Comparison of ENCODE assay signal across 18 cellular contexts in the genomic region with DNA sequence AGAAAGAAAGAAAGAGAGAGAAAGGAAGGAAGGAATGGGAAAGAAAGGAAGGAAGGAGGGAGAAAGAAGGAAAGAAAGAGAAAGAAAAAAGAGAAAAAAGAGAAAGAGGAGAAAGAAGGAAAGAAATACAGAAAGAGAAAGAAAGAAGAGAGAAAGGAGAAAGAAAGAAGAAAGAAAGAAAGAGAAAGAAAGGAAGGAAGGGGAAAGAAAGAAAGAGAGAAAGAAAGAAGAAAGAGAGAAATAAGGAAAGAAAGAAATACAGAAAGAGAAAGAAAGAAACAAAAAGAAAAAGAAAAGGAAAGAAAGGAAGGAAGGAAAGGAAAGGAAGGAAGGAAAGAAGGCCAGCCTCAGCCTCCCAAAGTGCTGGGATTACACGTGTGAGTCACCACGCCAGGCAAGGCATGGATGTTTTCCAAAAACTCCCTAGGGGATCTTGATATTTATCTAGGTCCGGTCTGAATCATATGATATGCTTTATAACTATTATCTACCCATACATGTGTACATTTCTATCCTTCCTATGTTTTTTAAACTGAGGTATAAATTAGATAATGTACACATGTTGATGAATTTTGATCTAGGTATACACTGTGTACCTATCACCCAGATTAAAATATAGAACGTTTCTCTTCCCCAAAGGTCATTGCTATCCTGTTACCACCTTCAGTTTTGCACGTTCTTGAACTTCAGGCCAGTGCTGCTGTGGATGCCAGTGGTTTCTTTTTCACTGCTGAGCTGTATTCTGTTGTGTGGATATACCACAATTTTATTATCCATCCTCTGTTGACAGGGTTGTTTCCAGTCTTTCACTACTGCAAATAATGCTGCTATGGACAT.
DNase-seq lines count a peak whose midpoint lies in the region; ATAC-seq and TF ChIP-seq lines count a peak whose summit lies in the region.
"Had no signal": no experiment of that assay in that cellular context is flagged by ENCODE, and none has a peak within 500 bp of the region (broad histone marks: within the 10 kb centered on the region; RNA-seq: fewer than 3 reads in every experiment).

No MANE protein-coding gene starts in this region.

- TF ChIP-seq CTCF in HCT116 (IDR thresholded peaks at IDR 0.05 in 2 of 3, conservative IDR thresholded peaks at IDR 0.05 in 1 of 3; ENCODE audit: borderline replicate concordance in 1 of 3, insufficient read depth in 1 of 3, low read depth in 2 of 3, low read length in 2 of 3) (no peak), SK-N-SH (IDR thresholded peaks at IDR 0.05) (no peak), fibroblast of the aortic adventitia (IDR thresholded peaks at IDR 0.05; ENCODE audit: insufficient read depth, low read length) (no peak)

- peaks cover 20% of the 10 kb centered on the region for H3K9me3 Mint-ChIP-seq in activated T-helper 17 cell treated with anti-CD3 and anti-CD28 coated beads, Interleukin-2, amount 50 U/mL, for 72 hours

- H3K27me3 ChIP-seq in HCT116 (ENCODE audit: insufficient read depth, low read length), result peaks cover 10% of the 10 kb centered on the region; the same call in 1 of the 2 replicates
- no peaks in the 10 kb centered on the region for H3K27me3 ChIP-seq in SK-N-SH (ENCODE audit: insufficient read depth)

- TF ChIP-seq EP300 in SK-N-SH (IDR thresholded peaks at IDR 0.05; ENCODE audit: borderline replicate concordance in 1 of 2, low read depth in 1 of 2, low read length in 1 of 2), result no peak

- H3K9ac ChIP-seq in HCT116 (ENCODE audit: low read length) (no peak overlapping the region), SK-N-SH (no peak overlapping the region)

- H3K4me2 ChIP-seq in HCT116 (ENCODE audit: low read length), result peak overlapping the region; percentile 34
- no peak overlapping the region for H3K4me2 ChIP-seq in SK-N-SH
- H3K4me2 ChIP-seq: smooth muscle cell had no signal

- DNase-seq in AG08395 (ENCODE audit: low spot score), result peak; percentile 19
- DNase-seq in HCT116 (ENCODE audit: low read depth, low spot score), result no peak
- DNase-seq in SK-N-SH, result no peak
- DNase-seq in fibroblast of the aortic adventitia (ENCODE audit: low read depth), result peak; percentile 67
- DNase-seq in effector CD4-positive, alpha-beta T cell, result no peak
- no peak for DNase-seq in dedifferentiated amniotic fluid mesenchymal stem cell (ENCODE audit: extremely low spot score)
- DNase-seq: activated CD4-positive, alpha-beta T cell treated with anti-CD3 and anti-CD28 coated beads for 1 hour; activated CD8-positive, alpha-beta memory T cell treated with anti-CD3 and anti-CD28 coated beads, Interleukin-2, amount 50 U/mL, for 48 hours; DND-41; gastrocnemius medialis; MV-4-11; naive B cell; NCI-H2171 had no signal

- intact Hi-C loops in HCT116 (cut with micrococcal nuclease), result no loop called here

- no peaks in the 10 kb centered on the region for H3K4me1 Mint-ChIP-seq in activated T-helper 17 cell treated with anti-CD3 and anti-CD28 coated beads, Interleukin-2, amount 50 U/mL, for 72 hours
- H3K4me1 Mint-ChIP-seq: activated naive CD4-positive, alpha-beta T cell treated with anti-CD3 and anti-CD28 coated beads, Interleukin-2, amount 50 U/mL, for 24 hours; naive B cell had no signal

- H3K27me3 Mint-ChIP-seq in activated T-helper 17 cell treated with anti-CD3 and anti-CD28 coated beads, Interleukin-2, amount 50 U/mL, for 72 hours, result peaks cover 12% of the 10 kb centered on the region

- H3K4me1 ChIP-seq in HCT116 (ENCODE audit: control insufficient read depth in 1 of 2, insufficient read depth in 2 of 2, low read length in 2 of 2) (peaks cover 8 to 21% of the 10 kb centered on the region in 2 experiments), SK-N-SH (ENCODE audit: control insufficient read depth in 1 of 2, insufficient read depth in 2 of 2, low read depth in 1 of 2, low read length in 1 of 2) (no peaks in the 10 kb centered on the region)
- H3K4me1 ChIP-seq: gastrocnemius medialis had no signal

- H3K9me2 ChIP-seq in HCT116 (ENCODE audit: insufficient read depth) (no peaks in the 10 kb centered on the region), SK-N-SH (no peaks in the 10 kb centered on the region)

- CTCF ChIA-PET in HCT116 (lab: Charles Lee), result no interaction called here
- CTCF ChIA-PET in SK-N-SH (lab: Yijun Ruan, JAX), result no interaction called here

- no peak overlapping the region for H3K27ac Mint-ChIP-seq in activated T-helper 17 cell treated with anti-CD3 and anti-CD28 coated beads, Interleukin-2, amount 50 U/mL, for 72 hours
- H3K27ac Mint-ChIP-seq: activated naive CD4-positive, alpha-beta T cell treated with anti-CD3 and anti-CD28 coated beads, Interleukin-2, amount 50 U/mL, for 24 hours had no signal

- H4K20me1 ChIP-seq in HCT116 (ENCODE audit: insufficient read depth), result no peaks in the 10 kb centered on the region
- H4K20me1 ChIP-seq in SK-N-SH (ENCODE audit: insufficient read depth), result 0 out of 2 replicates have a peak, but pooled peaks cover 4% of the 10 kb centered on the region

- no peak for TF ChIP-seq RAD21 in HCT116 (IDR thresholded peaks at IDR 0.05; ENCODE audit: low read depth)
- TF ChIP-seq RAD21 in SK-N-SH (IDR thresholded peaks at IDR 0.05; ENCODE audit: low read length), result no peak

- peak; percentile 55; the same call in 1 of the 2 replicates for ATAC-seq in HCT116
- ATAC-seq in activated T-helper 17 cell treated with anti-CD3 and anti-CD28 coated beads, Interleukin-2, amount 50 U/mL, for 72 hours (replicated peaks), result no peak
- no peak for ATAC-seq in HG02610 (IDR thresholded peaks at IDR 0.05; ENCODE audit: unreplicated experiment)
- ATAC-seq: gastrocnemius medialis, Right ventricle myocardium inferior had no signal

- H3F3A ChIP-seq in SK-N-SH (replicated peaks; ENCODE audit: insufficient read depth), result peaks cover 12% of the 10 kb centered on the region

- H3K79me2 ChIP-seq in HCT116 (ENCODE audit: insufficient read depth, low read length) (no peaks in the 10 kb centered on the region), SK-N-SH (ENCODE audit: insufficient read depth) (no peaks in the 10 kb centered on the region)

- no peaks in the 10 kb centered on the region for H3K36me3 Mint-ChIP-seq in activated T-helper 17 cell treated with anti-CD3 and anti-CD28 coated beads, Interleukin-2, amount 50 U/mL, for 72 hours (ENCODE audit: low read depth)

- 18% methylated on average over 5 of the region's 5 CpGs for WGBS in SK-N-SH (ENCODE audit: low lambda C conversion rate)

- no peak overlapping the region for H3K4me3 Mint-ChIP-seq in activated T-helper 17 cell treated with anti-CD3 and anti-CD28 coated beads, Interleukin-2, amount 50 U/mL, for 72 hours
- H3K4me3 Mint-ChIP-seq: activated naive CD4-positive, alpha-beta T cell treated with anti-CD3 and anti-CD28 coated beads, Interleukin-2, amount 50 U/mL, for 24 hours; naive B cell had no signal

- RAD21 ChIA-PET in HCT116 (lab: Charles Lee; ENCODE audit: low non-redundant PET in 1 of 2, low total read pairs in 2 of 2, uncharacterized antibody in 2 of 2, unreplicated experiment in 2 of 2), result no interaction called here

- H3K27ac ChIP-seq in HCT116 (ENCODE audit: low read depth, low read length), result no peak overlapping the region
- no peak overlapping the region for H3K27ac ChIP-seq in SK-N-SH (ENCODE audit: low read depth in 2 of 2, low read length in 1 of 2)
- H3K27ac ChIP-seq: gastrocnemius medialis had no signal

- POLR2A ChIA-PET in HCT116 (lab: Charles Lee) (no interaction called here), SK-N-SH (lab: Yijun Ruan, JAX) (no interaction called here)

- H3K4me3 ChIP-seq in HCT116 (replicated peaks in 1 of 2; ENCODE audit: low read depth in 1 of 2, low read length in 2 of 2), result no peak overlapping the region
- no peak overlapping the region for H3K4me3 ChIP-seq in SK-N-SH (ENCODE audit: low read depth in 2 of 2, low read length in 1 of 2)
- H3K4me3 ChIP-seq in fibroblast of the aortic adventitia (ENCODE audit: low read depth, low read length), result no peak overlapping the region
- H3K4me3 ChIP-seq: gastrocnemius medialis, smooth muscle cell had no signal

- no peak overlapping the region for H2AFZ ChIP-seq in HCT116 (ENCODE audit: low read depth, low read length, poor library complexity, severe bottlenecking)
- H2AFZ ChIP-seq in SK-N-SH (ENCODE audit: low read depth), result no peak overlapping the region

- H3K9me3 ChIP-seq in HCT116 (ENCODE audit: control insufficient read depth in 1 of 2, insufficient read depth in 1 of 2, low read depth in 1 of 2, low read length in 2 of 2) (no peaks in the 10 kb centered on the region), SK-N-SH (no peaks in the 10 kb centered on the region)
- H3K9me3 ChIP-seq: gastrocnemius medialis had no signal

- H3K36me3 ChIP-seq in HCT116 (ENCODE audit: control insufficient read depth in 1 of 2, insufficient read depth in 2 of 2, low read length in 2 of 2), result no peaks in the 10 kb centered on the region
- no peaks in the 10 kb centered on the region for H3K36me3 ChIP-seq in SK-N-SH (replicated peaks in 1 of 2; ENCODE audit: control insufficient read depth in 1 of 2, insufficient read depth in 2 of 2, low read length in 1 of 2)
- H3K36me3 ChIP-seq: gastrocnemius medialis had no signal

- BruUV-seq in HCT116 (replicated peaks; lab: Mats Ljungman, UMichigan), result no TSS peak

- no peak for TF ChIP-seq POLR2A in HCT116 (IDR thresholded peaks at IDR 0.05; ENCODE audit: borderline replicate concordance, extremely low read depth, insufficient read depth, insufficient read length)

TF ChIP-seq in HCT116, 20 proteins besides CTCF, POLR2A, EP300 and RAD21:
- TF ChIP-seq FOSL1 (IDR thresholded peaks at IDR 0.05; ENCODE audit: low read depth) (peak; percentile 46), MAX (IDR thresholded peaks at IDR 0.05) (0 out of 2 replicates have a peak, but pooled peaks have one; percentile 15), JUND (IDR thresholded peaks at IDR 0.05) (0 out of 2 replicates have a peak, but pooled peaks have one; percentile 43), EZH2 (IDR thresholded peaks at IDR 0.05) (no peak)

TF ChIP-seq in SK-N-SH, 30 proteins besides CTCF, POLR2A, EP300 and RAD21 (continues in another document):
- TF ChIP-seq TCF12 (IDR thresholded peaks at IDR 0.05) (no peak), NFIC (IDR thresholded peaks at IDR 0.05; ENCODE audit: borderline replicate concordance) (peak; percentile 57; the same call in 1 of the 2 replicates), TAF1 (IDR thresholded peaks at IDR 0.05; ENCODE audit: borderline replicate concordance, low read depth, low read length) (no peak), RFX5 (IDR thresholded peaks at IDR 0.05; ENCODE audit: low read length) (no peak), MXI1 (IDR thresholded peaks at IDR 0.05; ENCODE audit: low read depth, low read length) (no peak), NRF1 (IDR thresholded peaks at IDR 0.05; ENCODE audit: low read depth, low read length) (no peak), GABPA (IDR thresholded peaks at IDR 0.05; ENCODE audit: low read depth) (no peak)
- TF ChIP-seq, protein P1, sequence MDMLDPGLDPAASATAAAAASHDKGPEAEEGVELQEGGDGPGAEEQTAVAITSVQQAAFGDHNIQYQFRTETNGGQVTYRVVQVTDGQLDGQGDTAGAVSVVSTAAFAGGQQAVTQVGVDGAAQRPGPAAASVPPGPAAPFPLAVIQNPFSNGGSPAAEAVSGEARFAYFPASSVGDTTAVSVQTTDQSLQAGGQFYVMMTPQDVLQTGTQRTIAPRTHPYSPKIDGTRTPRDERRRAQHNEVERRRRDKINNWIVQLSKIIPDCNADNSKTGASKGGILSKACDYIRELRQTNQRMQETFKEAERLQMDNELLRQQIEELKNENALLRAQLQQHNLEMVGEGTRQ (IDR thresholded peaks at IDR 0.05; ENCODE audit: borderline replicate concordance, low read depth, low read length), result no peak

Comparison
In these comparisons a context has a peak if more than half of its experiments do, and no peak if none do; other contexts are left out.
1. DNase-seq: peak in AG08395 (single experiment) and fibroblast of the aortic adventitia (single experiment); none in HCT116 (single experiment), SK-N-SH (single experiment), effector CD4-positive, alpha-beta T cell (single experiment) and dedifferentiated amniotic fluid mesenchymal stem cell (single experiment).